ENCODE assay signal across 8 cellular contexts in the genomic region with DNA sequence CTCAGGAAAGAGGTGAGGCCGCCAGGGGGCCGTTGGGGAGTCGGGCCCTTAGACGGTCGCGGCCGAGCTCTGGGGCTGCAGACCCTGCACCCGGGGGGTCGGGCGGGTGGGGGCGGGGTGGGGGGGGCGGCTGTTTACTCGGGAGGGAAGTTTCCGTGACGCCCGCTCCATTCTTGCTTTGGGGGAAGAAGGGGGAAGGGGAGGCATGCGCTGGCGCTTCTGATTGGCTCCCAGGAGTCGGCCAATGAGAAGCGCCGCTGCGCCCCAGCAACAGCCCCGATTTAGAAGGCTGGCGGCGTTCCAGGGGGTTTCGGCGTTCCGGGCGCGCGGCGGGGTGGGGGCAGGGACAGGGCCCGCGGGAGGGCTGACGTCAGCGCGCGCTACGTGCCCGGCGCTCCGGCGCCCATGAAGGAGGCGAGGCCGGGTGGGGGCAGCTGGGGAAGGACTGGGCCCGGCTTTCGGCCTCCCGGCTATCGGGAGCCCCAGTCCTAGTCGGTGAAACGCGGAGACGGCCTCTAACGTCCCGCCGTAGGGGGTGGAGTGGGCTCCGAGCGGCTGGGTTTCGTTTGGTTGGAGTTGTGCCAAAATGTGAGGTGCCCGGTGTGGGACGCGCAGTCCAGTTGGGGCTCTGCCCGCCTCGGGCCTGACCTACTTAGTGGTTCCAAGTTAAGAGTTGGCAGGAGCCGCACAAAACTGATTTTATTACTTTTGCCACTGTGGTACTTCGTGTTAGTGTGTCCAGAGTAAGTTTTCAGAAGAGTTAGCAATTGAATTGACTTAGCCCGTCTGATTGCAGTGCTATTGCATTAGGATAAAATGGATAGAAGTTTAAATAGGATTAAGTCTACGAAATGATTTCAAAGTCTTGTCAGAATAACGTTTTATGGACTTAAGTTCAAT. TPM values are rescaled to one million over a fixed set of nuclear protein-coding genes. Genes with fewer than 3 reads are reported as not detected.
DNase-seq lines count a peak whose midpoint lies in the region; ATAC-seq and TF ChIP-seq lines count a peak whose summit lies in the region.

No MANE protein-coding gene starts in this region.

- H3K4me3 ChIP-seq in MM.1S (ENCODE audit: low read length) (peak overlapping the region; percentile 98), neuron (ENCODE audit: low read length) (peak overlapping the region; percentile 94)

- H3K36me3 Mint-ChIP-seq in H9 (ENCODE audit: insufficient read depth in 1 of 3, low read depth in 3 of 3) = peaks cover 11 to 34% (median 21%) of the 10 kb centered on the region in 3 experiments; a peak in 6 of 7 replicates

- no peak overlapping the region for H4K91ac ChIP-seq in H9 (ENCODE audit: insufficient read length, low read depth, low read length)

- H4K8ac ChIP-seq in H9 (replicated peaks; ENCODE audit: insufficient read length, low read depth, low read length) = no peak overlapping the region

- peak; percentile 28; the same call in 1 of the 3 replicates for TF ChIP-seq CTCF in H9 (conservative IDR thresholded peaks at IDR 0.05)
- TF ChIP-seq CTCF in MM.1S (IDR thresholded peaks at IDR 0.05; ENCODE audit: low read length) = no peak
- no peak for TF ChIP-seq CTCF in foreskin keratinocyte (conservative IDR thresholded peaks at IDR 0.05)

- H3F3A ChIP-seq in MM.1S (ENCODE audit: insufficient read depth, low read length) = peaks cover 18% of the 10 kb centered on the region

- H3K9ac ChIP-seq in H9 (ENCODE audit: extremely low read depth, insufficient read length, low read length) (peak overlapping the region; percentile 88), MM.1S (ENCODE audit: low read length) (peak overlapping the region; percentile 99)

- H2BK5ac ChIP-seq in H9 (ENCODE audit: insufficient read length, low read length) = peak overlapping the region; percentile 26

- peaks cover 40 to 41% of the 10 kb centered on the region in 2 experiments for H3K4me1 Mint-ChIP-seq in H9

- no peak overlapping the region for H2BK12ac ChIP-seq in H9 (ENCODE audit: insufficient read length, low read depth, low read length)

- H2AK5ac ChIP-seq in H9 (ENCODE audit: insufficient read length, low read length) = no peak overlapping the region

- peak overlapping the region; percentile 76; the same call in 1 of the 2 replicates for H3K4ac ChIP-seq in H9 (ENCODE audit: low read depth, low read length)

- no CpG with 5 or more reads among the region's 69 CpGs for WGBS in H9 (ENCODE audit: extremely low coverage, insufficient read length, low lambda C conversion rate)

- DNase-seq in G401 (ENCODE audit: low spot score) (peak; percentile 95), H9 (peak; percentile 92), MM.1S (peak; percentile 95), SHP77 treated with DMSO at 0.1 percent for 48 hours (lab: John Stamatoyannopoulos, UW) (peak; percentile 88), foreskin keratinocyte (peak; percentile 79 to 88), stromal cell of bone marrow (ENCODE audit: low read depth) (peak; percentile 96)
- DNase-seq in activated gamma-delta T cell treated with anti-CD3 and anti-CD28 coated beads, Interleukin-2, amount 50 U/mL, for 16 hours (ENCODE audit: low read depth) = peak; percentile 99

- no peaks in the 10 kb centered on the region for H3K79me1 ChIP-seq in H9 (ENCODE audit: insufficient read depth, low read depth, low read length, poor library complexity, severe bottlenecking)

- H2BK20ac ChIP-seq in H9 (ENCODE audit: low read depth, low read length, poor library complexity, severe bottlenecking) = no peak overlapping the region

- peaks cover 12% of the 10 kb centered on the region; the same call in 1 of the 2 replicates for H3K4me1 ChIP-seq in H9 (ENCODE audit: insufficient read depth, low read length)
- H3K4me1 ChIP-seq in MM.1S (ENCODE audit: low read length) = peaks cover 9% of the 10 kb centered on the region; the same call in 1 of the 2 replicates
- peaks cover 7% of the 10 kb centered on the region for H3K4me1 ChIP-seq in foreskin keratinocyte
- H3K4me1 ChIP-seq in neuron (ENCODE audit: insufficient read depth, low read length) = peaks cover 21% of the 10 kb centered on the region

- H3K23ac ChIP-seq in H9 (ENCODE audit: insufficient read length, low read depth, low read length) = no peak overlapping the region

- H3K18ac ChIP-seq in H9 (ENCODE audit: insufficient read length, low read depth, low read length) = peak overlapping the region; percentile 91

- peak overlapping the region; percentile 87 to 92 for H3K4me3 Mint-ChIP-seq in H9

- peak overlapping the region; percentile 37 for H3K27ac ChIP-seq in H9 (ENCODE audit: insufficient read length, low read depth, low read length)
- H3K27ac ChIP-seq in MM.1S (ENCODE audit: low read length) = peak overlapping the region; percentile 95; the same call in 1 of the 2 replicates
- H3K27ac ChIP-seq in foreskin keratinocyte = peak overlapping the region; percentile 95

- no peak overlapping the region for H3T11ph ChIP-seq in H9 (ENCODE audit: low read length)

- H3K27me3 ChIP-seq in H9 (ENCODE audit: insufficient read depth, low read length) = no peaks in the 10 kb centered on the region
- H3K27me3 ChIP-seq in MM.1S (replicated peaks; ENCODE audit: insufficient read depth, low read length) = no peaks in the 10 kb centered on the region
- H3K27me3 ChIP-seq in foreskin keratinocyte = no peaks in the 10 kb centered on the region
- no peaks in the 10 kb centered on the region for H3K27me3 ChIP-seq in neuron (ENCODE audit: insufficient read depth, low read length)

- peak overlapping the region; percentile 93 for H3K14ac ChIP-seq in H9 (ENCODE audit: insufficient read depth, low read length)

- no peak overlapping the region for H2BK15ac ChIP-seq in H9 (ENCODE audit: low read depth, low read length)

- H2AFZ ChIP-seq in H9 (ENCODE audit: low read length) = no peak overlapping the region
- peak overlapping the region; percentile 26; the same call in 1 of the 2 replicates for H2AFZ ChIP-seq in MM.1S (ENCODE audit: low read length)
- peak overlapping the region; percentile 1 for H2AFZ ChIP-seq in neuron (ENCODE audit: low read depth, low read length)

- peak overlapping the region; percentile 95 for H2BK120ac ChIP-seq in H9 (ENCODE audit: low read depth, low read length, poor library complexity, severe bottlenecking)

- H3K23me2 ChIP-seq in H9 (ENCODE audit: insufficient read length, low read depth, low read length, poor library complexity, severe bottlenecking) = peaks cover 14% of the 10 kb centered on the region

- H3K36me3 ChIP-seq in MM.1S (replicated peaks; ENCODE audit: insufficient read depth, low read length) (peaks cover 4% of the 10 kb centered on the region), neuron (ENCODE audit: insufficient read depth, low read length) (peaks cover 29% of the 10 kb centered on the region)

- in situ Hi-C loops in G401 (cut with HindIII; ENCODE audit: low sequenced_read_pairs) = no loop called here

- peak overlapping the region; percentile 97 for H3K4me2 ChIP-seq in H9 (ENCODE audit: insufficient read depth, insufficient read length, low read length)
- peak overlapping the region; percentile 91 for H3K4me2 ChIP-seq in MM.1S (ENCODE audit: low read depth, low read length)

- no peak overlapping the region for H4K5ac ChIP-seq in H9 (ENCODE audit: insufficient read length, low read depth, low read length)

- H3K9me2 ChIP-seq in MM.1S (replicated peaks; ENCODE audit: insufficient read depth, low read length) = no peaks in the 10 kb centered on the region

- H3K79me2 ChIP-seq in H9 (ENCODE audit: insufficient read depth, low read length) (peaks cover 8% of the 10 kb centered on the region; the same call in 1 of the 2 replicates), MM.1S (ENCODE audit: low read length) (peaks cover 41% of the 10 kb centered on the region)

- H3K9me3 Mint-ChIP-seq in H9 = no peaks in the 10 kb centered on the region

- H3K9me3 ChIP-seq in H9 (ENCODE audit: control insufficient read depth, low read depth, low read length) (no peaks in the 10 kb centered on the region), MM.1S (replicated peaks; ENCODE audit: insufficient read depth, low read length) (no peaks in the 10 kb centered on the region), neuron (ENCODE audit: low read length) (no peaks in the 10 kb centered on the region)

- ATAC-seq in foreskin keratinocyte = peak; percentile 69

- H4K20me1 ChIP-seq in H9 (ENCODE audit: control insufficient read depth, insufficient read depth, insufficient read length) (no peaks in the 10 kb centered on the region), MM.1S (ENCODE audit: insufficient read depth, low read length) (peaks cover 23% of the 10 kb centered on the region; the same call in 1 of the 2 replicates)

- H3K27me3 Mint-ChIP-seq in H9 (ENCODE audit: low read depth) = no peaks in the 10 kb centered on the region; the same call in 1 of the 2 replicates

- peak overlapping the region; percentile 84 for H3K56ac ChIP-seq in H9 (ENCODE audit: insufficient read length, low read depth, low read length)

- H3K27ac Mint-ChIP-seq in H9 = peak overlapping the region; percentile 58 to 96 (median 71); a peak in 6 of 7 replicates

RNA-seq across cellular contexts. Expression of a gene that starts 1.1 kb away (rescaled TPM):
- 30.0 and 49.6 TPM in 2 replicates for total RNA-seq in G401 (2014; rRNA removed; shearing (Covaris generic))
- total RNA-seq in H9 (2021) (56.7 and 57.4 TPM in 2 replicates), foreskin keratinocyte (13.6 and 18.4 TPM in 2 replicates)
- polyA plus RNA-seq in foreskin keratinocyte = 10.1 and 10.9 TPM in 2 replicates

RNA-seq across cellular contexts. Expression of a gene that starts 36.2 kb away (rescaled TPM):
- total RNA-seq in G401 (2014; rRNA removed; shearing (Covaris generic)) = 4.6 and 8.2 TPM in 2 replicates
- 7.5 and 7.6 TPM in 2 replicates for total RNA-seq in H9 (2021)
- total RNA-seq in foreskin keratinocyte = 0.32 and 0.51 TPM in 2 replicates
- 0.30 and 0.33 TPM in 2 replicates for polyA plus RNA-seq in foreskin keratinocyte

Comparison
In these comparisons a context has a peak if more than half of its experiments do, and no peak if none do; other contexts are left out.
1. Peak in every context shown above with its lines: DNase-seq, ATAC-seq, H3K4me3 ChIP-seq and H3K27ac ChIP-seq.
2. H3K27ac ChIP-seq: peak in every context shown above with its lines; median percentile 95 in MM.1S; 95 in foreskin keratinocyte; 37 in H9.